ENCODE assay signal across 18 cellular contexts in genomic region chr4:38832624-38833528, GRCh38. TPM values are rescaled to one million over a fixed set of nuclear protein-coding genes. Genes with fewer than 3 reads are reported as not detected.
A peak's percentile ranks its signal among the peaks of the same experiment; 100 is the strongest.
DNase-seq lines count a peak whose midpoint lies in the region; ATAC-seq and TF ChIP-seq lines count a peak whose summit lies in the region.
"Had no signal": no experiment of that assay in that cellular context is flagged by ENCODE, and none has a peak within 500 bp of the region (broad histone marks: within the 10 kb centered on the region; RNA-seq: fewer than 3 reads in every experiment).

No MANE protein-coding gene starts in this region.

- H3K27me3 Mint-ChIP-seq in activated CD4-positive, alpha-beta T cell treated with anti-CD3 and anti-CD28 coated beads for 36 hours: no peaks in the 10 kb centered on the region
- H3K27me3 Mint-ChIP-seq in stimulated activated memory B cell treated with anti-CD40 and anti-IgM and Interleukin-4, amounts not matched to agents 10 μg/mL and 1 μg/mL and 100 μg/mL, for 72 hours: no peaks in the 10 kb centered on the region
- H3K27me3 Mint-ChIP-seq: activated CD4-positive, alpha-beta T cell treated with anti-CD3 and anti-CD28 coated beads, Interleukin-2, amount 10 ng/mL, durations not matched to agents 7 days and 5 days had no signal

- H3K4me1 Mint-ChIP-seq in activated CD4-positive, alpha-beta T cell treated with anti-CD3 and anti-CD28 coated beads for 36 hours: peaks cover 8% of the 10 kb centered on the region
- peaks cover 44% of the 10 kb centered on the region for H3K4me1 Mint-ChIP-seq in stimulated activated memory B cell treated with anti-CD40 and anti-IgM and Interleukin-4, amounts not matched to agents 10 μg/mL and 1 μg/mL and 100 μg/mL, for 72 hours

- ATAC-seq in activated CD4-positive, alpha-beta T cell treated with anti-CD3 and anti-CD28 coated beads for 36 hours: no peak
- no peak for ATAC-seq in stimulated activated memory B cell treated with anti-CD40 and anti-IgM and Interleukin-4, amounts not matched to agents 10 μg/mL and 1 μg/mL and 100 μg/mL, for 72 hours
- no peak for ATAC-seq in HG03097 (IDR thresholded peaks at IDR 0.05; ENCODE audit: low FRiP score, unreplicated experiment)
- ATAC-seq: activated T-cell treated with anti-CD3 and anti-CD28 coated beads, Interleukin-2, amount 50 U/mL, for 72 hours; Panc1 had no signal

- H3K9me3 Mint-ChIP-seq in activated CD4-positive, alpha-beta T cell treated with anti-CD3 and anti-CD28 coated beads for 36 hours (ENCODE audit: low read depth): peaks cover 11% of the 10 kb centered on the region
- H3K9me3 Mint-ChIP-seq in stimulated activated memory B cell treated with anti-CD40 and anti-IgM and Interleukin-4, amounts not matched to agents 10 μg/mL and 1 μg/mL and 100 μg/mL, for 72 hours: peaks cover 21% of the 10 kb centered on the region

- H3K27ac Mint-ChIP-seq in activated CD4-positive, alpha-beta T cell treated with anti-CD3 and anti-CD28 coated beads for 36 hours: no peak overlapping the region
- peak overlapping the region; percentile 77 for H3K27ac Mint-ChIP-seq in stimulated activated memory B cell treated with anti-CD40 and anti-IgM and Interleukin-4, amounts not matched to agents 10 μg/mL and 1 μg/mL and 100 μg/mL, for 72 hours

- POLR2A ChIA-PET in activated CD4-positive, alpha-beta T cell treated with anti-CD3 and anti-CD28 coated beads for 36 hours (lab: Charles Lee): no interaction called here

- DNase-seq in activated CD4-positive, alpha-beta T cell treated with anti-CD3 and anti-CD28 coated beads for 36 hours: peak; percentile 13
- DNase-seq in activated CD4-positive, alpha-beta T cell treated with anti-CD3 and anti-CD28 coated beads, Interleukin-2, amount 50 U/mL, for 1 hour: no peak
- DNase-seq in RPMI8226 (peak; percentile 4), fibroblast of mammary gland (ENCODE audit: low read depth) (no peak), H4 (ENCODE audit: low spot score) (no peak)
- DNase-seq in activated naive CD4-positive, alpha-beta T cell treated with anti-CD3 and anti-CD28 coated beads, Interleukin-2, amount 50 U/mL, for 16 hours: no peak
- DNase-seq: activated CD4-positive, alpha-beta T cell treated with anti-CD3 and anti-CD28 coated beads, Interleukin-2, amount 10 ng/mL, durations not matched to agents 7 days and 5 days; activated T-cell treated with anti-CD3 and anti-CD28 coated beads, Interleukin-2, amount 50 U/mL, for 72 hours; midbrain; NCI-H1417 treated with DMSO at 0.1 percent for 48 hours; stimulated activated CD4-positive, alpha-beta T cell treated with anti-CD3 and anti-CD28 coated beads, Interleukin-12 subunit alpha, Interleukin-12 subunit beta, amount 100 ng/mL, for 4 hours; SW 1271; testis had no signal

- CTCF ChIA-PET in activated CD4-positive, alpha-beta T cell treated with anti-CD3 and anti-CD28 coated beads for 36 hours (lab: Charles Lee): interaction anchor here (0.6 to 1.2 kb wide), 2 partner anchors 74 to 87 kb away, joined by 3 to 4 read pairs; no protein-coding TSS in a partner anchor

- TF ChIP-seq CTCF in fibroblast of mammary gland (conservative IDR thresholded peaks at IDR 0.05; ENCODE audit: control insufficient read depth, insufficient read depth, low read depth, low read length): peak; percentile 30

- intact Hi-C loops in activated CD4-positive, alpha-beta T cell treated with anti-CD3 and anti-CD28 coated beads for 36 hours (cut with DNase I, micrococcal nuclease): no loop called here

- no peak overlapping the region for H3K4me3 Mint-ChIP-seq in activated CD4-positive, alpha-beta T cell treated with anti-CD3 and anti-CD28 coated beads for 36 hours
- no peak overlapping the region for H3K4me3 Mint-ChIP-seq in stimulated activated memory B cell treated with anti-CD40 and anti-IgM and Interleukin-4, amounts not matched to agents 10 μg/mL and 1 μg/mL and 100 μg/mL, for 72 hours
- H3K4me3 Mint-ChIP-seq: activated CD4-positive, alpha-beta T cell treated with anti-CD3 and anti-CD28 coated beads, Interleukin-2, amount 10 ng/mL, durations not matched to agents 7 days and 5 days; activated T-cell treated with anti-CD3 and anti-CD28 coated beads, Interleukin-2, amount 50 U/mL, for 72 hours had no signal

- no peak overlapping the region for H3K4me3 ChIP-seq in fibroblast of mammary gland (ENCODE audit: control insufficient read depth, low read depth, low read length)
- H3K4me3 ChIP-seq: ascending aorta, testis had no signal

- peaks cover 7% of the 10 kb centered on the region for H3K36me3 Mint-ChIP-seq in activated CD4-positive, alpha-beta T cell treated with anti-CD3 and anti-CD28 coated beads for 36 hours (ENCODE audit: low read depth)
- peaks cover 74% of the 10 kb centered on the region for H3K36me3 Mint-ChIP-seq in stimulated activated memory B cell treated with anti-CD40 and anti-IgM and Interleukin-4, amounts not matched to agents 10 μg/mL and 1 μg/mL and 100 μg/mL, for 72 hours

RNA-seq across cellular contexts. Expression of gene TLR6, which starts 23.7 kb away (rescaled TPM):
- total RNA-seq in activated CD4-positive, alpha-beta T cell treated with anti-CD3 and anti-CD28 coated beads for 36 hours: 1 to 10 TPM; 1.5 to 1.8 TPM
- total RNA-seq in H4 (2014; rRNA removed; shearing (Covaris generic)): 9.9 and 15.8 TPM in 2 replicates

RNA-seq across cellular contexts. Expression of gene TLR1, which starts 28.3 kb away (rescaled TPM):
- total RNA-seq in activated CD4-positive, alpha-beta T cell treated with anti-CD3 and anti-CD28 coated beads for 36 hours: 1 to 10 TPM; 1.5 to 1.7 TPM
- total RNA-seq in H4 (2014; rRNA removed; shearing (Covaris generic)): 0.84 and 4.2 TPM in 2 replicates

RNA-seq across cellular contexts. Expression of gene FAM114A1, which starts 34.7 kb away (rescaled TPM):
- under 1 TPM; 0.26 to 0.32 TPM for total RNA-seq in activated CD4-positive, alpha-beta T cell treated with anti-CD3 and anti-CD28 coated beads for 36 hours
- 89.3 and 118 TPM in 2 replicates for total RNA-seq in H4 (2014; rRNA removed; shearing (Covaris generic))

RNA-seq across cellular contexts. Expression of gene TLR10, which starts 50.1 kb away (rescaled TPM):
- not detected for total RNA-seq in activated CD4-positive, alpha-beta T cell treated with anti-CD3 and anti-CD28 coated beads for 36 hours
- total RNA-seq in H4 (2014; rRNA removed; shearing (Covaris generic)): 0.08 TPM in 1 of 2 replicates, not detected in the other
- total RNA-seq: ascending aorta, NCI-H460 had no signal

Comparison
In these comparisons a context has a peak if more than half of its experiments do, and no peak if none do; other contexts are left out.
1. DNase-seq: peak in activated CD4-positive, alpha-beta T cell treated with anti-CD3 and anti-CD28 coated beads for 36 hours (single experiment) and RPMI8226 (single experiment); none in activated CD4-positive, alpha-beta T cell treated with anti-CD3 and anti-CD28 coated beads, Interleukin-2, amount 50 U/mL, for 1 hour (single experiment), fibroblast of mammary gland (single experiment), activated naive CD4-positive, alpha-beta T cell treated with anti-CD3 and anti-CD28 coated beads, Interleukin-2, amount 50 U/mL, for 16 hours (single experiment) and H4 (single experiment).
2. RNA of gene FAM114A1, which starts 34.7 kb away (total RNA-seq): 89.3 to 118 TPM in H4; 0.26 to 0.32 TPM in activated CD4-positive, alpha-beta T cell treated with anti-CD3 and anti-CD28 coated beads for 36 hours; every median in the first group is over 10 times any median in the second.